In the genomic region with DNA sequence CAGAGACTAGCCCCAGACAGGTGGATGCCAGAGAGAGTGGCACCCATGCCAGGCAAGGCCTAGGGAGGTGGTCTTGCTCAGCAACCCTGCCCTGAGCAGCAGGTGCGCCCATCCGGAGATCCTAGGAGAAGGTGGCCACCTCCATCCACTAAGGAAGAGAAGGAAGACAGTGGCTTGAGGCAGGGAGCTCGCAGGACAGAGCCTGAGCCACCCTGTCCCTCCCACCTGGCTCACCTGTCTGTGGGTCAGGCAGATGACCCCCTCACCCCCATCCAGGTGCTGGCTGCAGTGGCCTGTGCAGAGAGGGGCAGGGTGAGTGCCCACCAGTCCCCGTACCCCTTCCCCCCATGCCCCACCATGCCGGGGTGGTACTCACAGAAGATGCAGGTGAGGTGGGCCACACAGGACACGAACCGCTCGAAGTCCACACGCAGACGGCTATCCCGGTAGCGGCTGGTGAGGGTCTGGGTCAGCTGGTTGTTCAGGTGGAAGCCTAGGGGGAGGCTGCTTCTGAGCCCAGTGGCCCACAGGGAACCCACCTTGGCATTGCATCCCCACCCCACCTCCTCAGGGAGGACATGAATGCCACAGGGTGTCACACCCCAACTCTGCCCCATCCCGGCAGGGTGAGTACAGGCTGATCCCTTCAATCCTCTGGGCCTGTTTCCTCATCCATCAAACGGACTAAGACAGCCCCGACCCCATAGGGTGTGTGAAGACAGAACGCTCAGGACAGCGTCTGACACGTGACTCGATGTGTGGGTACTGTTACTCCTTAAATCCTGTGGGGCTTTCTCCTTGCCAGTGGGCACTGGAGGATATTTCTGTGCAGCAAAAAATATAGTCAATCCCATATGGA, we compare ENCODE assay signal across 1 cellular context.
TF ChIP-seq lines count a peak whose summit lies in the region.

No MANE protein-coding gene starts in this region.

TF ChIP-seq in WTC11, 78 proteins besides CTCF, POLR2A, EP300 and RAD21 (continued from another document):
- TF ChIP-seq, protein P1, sequence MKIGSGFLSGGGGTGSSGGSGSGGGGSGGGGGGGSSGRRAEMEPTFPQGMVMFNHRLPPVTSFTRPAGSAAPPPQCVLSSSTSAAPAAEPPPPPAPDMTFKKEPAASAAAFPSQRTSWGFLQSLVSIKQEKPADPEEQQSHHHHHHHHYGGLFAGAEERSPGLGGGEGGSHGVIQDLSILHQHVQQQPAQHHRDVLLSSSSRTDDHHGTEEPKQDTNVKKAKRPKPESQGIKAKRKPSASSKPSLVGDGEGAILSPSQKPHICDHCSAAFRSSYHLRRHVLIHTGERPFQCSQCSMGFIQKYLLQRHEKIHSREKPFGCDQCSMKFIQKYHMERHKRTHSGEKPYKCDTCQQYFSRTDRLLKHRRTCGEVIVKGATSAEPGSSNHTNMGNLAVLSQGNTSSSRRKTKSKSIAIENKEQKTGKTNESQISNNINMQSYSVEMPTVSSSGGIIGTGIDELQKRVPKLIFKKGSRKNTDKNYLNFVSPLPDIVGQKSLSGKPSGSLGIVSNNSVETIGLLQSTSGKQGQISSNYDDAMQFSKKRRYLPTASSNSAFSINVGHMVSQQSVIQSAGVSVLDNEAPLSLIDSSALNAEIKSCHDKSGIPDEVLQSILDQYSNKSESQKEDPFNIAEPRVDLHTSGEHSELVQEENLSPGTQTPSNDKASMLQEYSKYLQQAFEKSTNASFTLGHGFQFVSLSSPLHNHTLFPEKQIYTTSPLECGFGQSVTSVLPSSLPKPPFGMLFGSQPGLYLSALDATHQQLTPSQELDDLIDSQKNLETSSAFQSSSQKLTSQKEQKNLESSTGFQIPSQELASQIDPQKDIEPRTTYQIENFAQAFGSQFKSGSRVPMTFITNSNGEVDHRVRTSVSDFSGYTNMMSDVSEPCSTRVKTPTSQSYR (CRISPR knock-in tag; IDR thresholded peaks at IDR 0.05), result no peak
- TF ChIP-seq RORB (CRISPR knock-in tag; IDR thresholded peaks at IDR 0.05) (no peak), NFATC4 (CRISPR knock-in tag; IDR thresholded peaks at IDR 0.05) (no peak), ZNF232 (CRISPR knock-in tag; IDR thresholded peaks at IDR 0.05) (no peak), MYBL2 (CRISPR knock-in tag; IDR thresholded peaks at IDR 0.05) (no peak), TCF7 (CRISPR knock-in tag; IDR thresholded peaks at IDR 0.05; ENCODE audit: low read depth) (no peak)
- TF ChIP-seq, protein P2, sequence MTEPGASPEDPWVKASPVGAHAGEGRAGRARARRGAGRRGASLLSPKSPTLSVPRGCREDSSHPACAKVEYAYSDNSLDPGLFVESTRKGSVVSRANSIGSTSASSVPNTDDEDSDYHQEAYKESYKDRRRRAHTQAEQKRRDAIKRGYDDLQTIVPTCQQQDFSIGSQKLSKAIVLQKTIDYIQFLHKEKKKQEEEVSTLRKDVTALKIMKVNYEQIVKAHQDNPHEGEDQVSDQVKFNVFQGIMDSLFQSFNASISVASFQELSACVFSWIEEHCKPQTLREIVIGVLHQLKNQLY (CRISPR knock-in tag; IDR thresholded peaks at IDR 0.05), result no peak
- TF ChIP-seq, protein P3, sequence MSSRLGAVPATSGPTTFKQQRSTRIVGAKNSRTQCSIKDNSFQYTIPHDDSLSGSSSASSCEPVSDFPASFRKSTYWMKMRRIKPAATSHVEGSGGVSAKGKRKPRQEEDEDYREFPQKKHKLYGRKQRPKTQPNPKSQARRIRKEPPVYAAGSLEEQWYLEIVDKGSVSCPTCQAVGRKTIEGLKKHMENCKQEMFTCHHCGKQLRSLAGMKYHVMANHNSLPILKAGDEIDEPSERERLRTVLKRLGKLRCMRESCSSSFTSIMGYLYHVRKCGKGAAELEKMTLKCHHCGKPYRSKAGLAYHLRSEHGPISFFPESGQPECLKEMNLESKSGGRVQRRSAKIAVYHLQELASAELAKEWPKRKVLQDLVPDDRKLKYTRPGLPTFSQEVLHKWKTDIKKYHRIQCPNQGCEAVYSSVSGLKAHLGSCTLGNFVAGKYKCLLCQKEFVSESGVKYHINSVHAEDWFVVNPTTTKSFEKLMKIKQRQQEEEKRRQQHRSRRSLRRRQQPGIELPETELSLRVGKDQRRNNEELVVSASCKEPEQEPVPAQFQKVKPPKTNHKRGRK (CRISPR knock-in tag; IDR thresholded peaks at IDR 0.05; ENCODE audit: borderline replicate concordance), result no peak
